In the genomic region with DNA sequence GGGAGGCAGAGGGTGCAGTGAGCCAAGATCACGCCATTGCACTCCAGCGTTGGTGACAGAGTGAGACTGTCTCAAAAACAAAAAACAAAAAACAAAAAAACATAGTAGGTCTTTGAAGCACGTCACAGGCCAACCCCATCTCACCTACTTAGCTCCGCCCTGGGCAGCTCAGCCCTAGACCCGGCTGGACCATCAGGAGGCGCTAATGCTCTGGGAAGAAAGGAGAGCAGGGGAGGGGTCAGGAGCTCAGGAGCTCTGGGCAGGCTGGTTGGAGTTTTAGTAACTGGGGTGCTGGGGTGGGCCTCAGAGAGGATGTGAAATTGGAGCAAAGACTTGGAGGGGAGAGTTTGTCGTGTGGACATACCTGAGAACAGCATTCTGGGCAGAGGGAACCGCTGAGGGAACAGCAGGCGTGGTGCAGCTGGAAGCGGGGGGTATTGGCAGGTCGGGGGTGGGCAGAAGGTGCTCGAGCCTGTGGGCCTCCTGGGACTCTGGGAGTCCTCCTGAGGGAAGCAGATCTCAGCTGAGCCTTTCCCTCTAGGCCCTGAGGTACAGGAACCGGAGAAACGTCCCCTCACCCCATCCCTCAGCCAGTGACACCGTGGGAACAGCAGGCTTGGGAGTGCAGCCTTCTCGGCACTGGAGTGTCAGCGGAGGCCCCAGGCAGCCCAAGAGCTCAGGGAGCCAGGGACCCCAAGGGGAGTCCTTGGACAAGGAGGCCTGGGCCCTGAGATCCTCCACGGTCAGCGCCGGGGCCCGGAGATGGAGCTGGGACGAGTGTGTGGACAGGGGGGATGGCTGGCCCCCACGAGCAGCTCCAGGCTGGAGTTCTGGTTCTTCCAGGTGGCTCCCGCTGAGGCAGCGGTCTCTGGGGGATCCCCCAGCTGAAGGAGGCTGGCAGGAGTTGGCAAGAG, we compare ENCODE assay signal across 9 cellular contexts. TPM values are rescaled to one million over a fixed set of nuclear protein-coding genes. Genes with fewer than 3 reads are reported as not detected.
DNase-seq lines count a peak whose midpoint lies in the region; ATAC-seq and TF ChIP-seq lines count a peak whose summit lies in the region.
"Had no signal": no experiment of that assay in that cellular context is flagged by ENCODE, and none has a peak within 500 bp of the region (broad histone marks: within the 10 kb centered on the region; RNA-seq: fewer than 3 reads in every experiment).

No MANE protein-coding gene starts in this region.

- POLR2A ChIA-PET in BJ (lab: Charles Lee) = no interaction called here

- H3K36me3 ChIP-seq in BJ (ENCODE audit: control insufficient read depth, insufficient read depth, low read length) = peaks cover 8% of the 10 kb centered on the region
- H3K36me3 ChIP-seq in effector memory CD4-positive, alpha-beta T cell (ENCODE audit: control insufficient read depth, insufficient read depth, low read length) = peaks cover 20% of the 10 kb centered on the region

- no peak overlapping the region for H3K4me3 ChIP-seq in BJ (ENCODE audit: low read depth, low read length)
- no peak overlapping the region for H3K4me3 ChIP-seq in effector memory CD4-positive, alpha-beta T cell (ENCODE audit: insufficient read depth, low read depth, low read length, poor library complexity, severe bottlenecking)
- H3K4me3 ChIP-seq: SK-N-MC had no signal

- CTCF ChIA-PET in BJ (lab: Yijun Ruan, JAX) = interaction anchor here (0.6 to 6.8 kb wide), 11 partner anchors 13 to 165 kb away, joined by 3 to 71 read pairs (median 3); a partner anchor contains a TSS

- TF ChIP-seq CTCF in BJ (IDR thresholded peaks at IDR 0.05; ENCODE audit: insufficient read depth, low read depth, low read length) = peak; percentile 48

- H3K4me1 ChIP-seq in effector memory CD4-positive, alpha-beta T cell (ENCODE audit: control insufficient read depth, insufficient read depth, low read length, poor library complexity, severe bottlenecking) = peaks cover 29% of the 10 kb centered on the region

- H3K27ac ChIP-seq in effector memory CD4-positive, alpha-beta T cell (ENCODE audit: insufficient read depth, low read length, poor library complexity, severe bottlenecking) = no peak overlapping the region

- no peak for ATAC-seq in GM19035 (IDR thresholded peaks at IDR 0.05; ENCODE audit: unreplicated experiment)
- ATAC-seq in HG03139 (IDR thresholded peaks at IDR 0.05; ENCODE audit: unreplicated experiment) = no peak

- no peak for DNase-seq in BJ (ENCODE audit: low read depth)
- DNase-seq in GM03348 (ENCODE audit: low spot score) = peak; percentile 58
- DNase-seq in NCI-H774 (lab: John Stamatoyannopoulos, UW) = peak; percentile 26
- DNase-seq in amniotic epithelial cell (ENCODE audit: low read depth) = peak; percentile 53
- peak; percentile 23 for DNase-seq in myocyte (ENCODE audit: low read depth)
- DNase-seq in effector memory CD4-positive, alpha-beta T cell = no peak

- H3K9me3 ChIP-seq in effector memory CD4-positive, alpha-beta T cell (ENCODE audit: control insufficient read depth, low read length) = no peaks in the 10 kb centered on the region

- H3K27me3 ChIP-seq in BJ (ENCODE audit: control insufficient read depth, insufficient read depth, low read length) = no peaks in the 10 kb centered on the region
- H3K27me3 ChIP-seq in effector memory CD4-positive, alpha-beta T cell (replicated peaks; ENCODE audit: control insufficient read depth, insufficient read depth, low read length, poor library complexity, severe bottlenecking) = no peaks in the 10 kb centered on the region

RNA-seq across cellular contexts. Expression of a gene that starts 2.2 kb away (rescaled TPM):
- polyA plus RNA-seq in BJ (2011; rRNA removed) = 22.9 and 33.8 TPM in 2 replicates
- polyA minus RNA-seq in BJ (2011; rRNA and poly(A)+ RNA removed) = 22.1 and 34.5 TPM in 2 replicates
- total RNA-seq in myocyte = 26.9 and 30.3 TPM in 2 replicates
- 25.4 TPM for polyA plus RNA-seq in myocyte (2012)

RNA-seq across cellular contexts. Expression of a gene that starts 16.8 kb away (rescaled TPM):
- 0.49 and 0.66 TPM in 2 replicates for polyA plus RNA-seq in BJ (2011; rRNA removed)
- 0.09 TPM in 1 of 2 replicates, not detected in the other for polyA minus RNA-seq in BJ (2011; rRNA and poly(A)+ RNA removed)
- 0.94 and 1.6 TPM in 2 replicates for total RNA-seq in myocyte
- 1.7 TPM for polyA plus RNA-seq in myocyte (2012)

RNA-seq across cellular contexts. Expression of a gene that starts 38.8 kb away (rescaled TPM):
- 398 and 468 TPM in 2 replicates for polyA plus RNA-seq in BJ (2011; rRNA removed)
- polyA minus RNA-seq in BJ (2011; rRNA and poly(A)+ RNA removed) = 62.2 and 102 TPM in 2 replicates
- 189 and 223 TPM in 2 replicates for total RNA-seq in myocyte
- 564 TPM for polyA plus RNA-seq in myocyte (2012)

RNA-seq across cellular contexts. Expression of a gene that starts 39.4 kb away (rescaled TPM):
- 154 and 189 TPM in 2 replicates for polyA plus RNA-seq in BJ (2011; rRNA removed)
- 37.3 and 47.2 TPM in 2 replicates for polyA minus RNA-seq in BJ (2011; rRNA and poly(A)+ RNA removed)
- 224 and 231 TPM in 2 replicates for total RNA-seq in myocyte
- 324 TPM for polyA plus RNA-seq in myocyte (2012)

RNA-seq across cellular contexts. Expression of a gene that starts 51.4 kb away (rescaled TPM):
- polyA plus RNA-seq in BJ (2011; rRNA removed) = 8.9 and 17.4 TPM in 2 replicates
- 8.5 and 11.2 TPM in 2 replicates for polyA minus RNA-seq in BJ (2011; rRNA and poly(A)+ RNA removed)
- 77.0 and 121 TPM in 2 replicates for total RNA-seq in myocyte
- 32.7 TPM for polyA plus RNA-seq in myocyte (2012)

Comparison
In these comparisons a context has a peak if more than half of its experiments do, and no peak if none do; other contexts are left out.
1. DNase-seq: peak in GM03348 (single experiment), NCI-H774 (single experiment), amniotic epithelial cell (single experiment) and myocyte (single experiment); none in BJ (single experiment) and effector memory CD4-positive, alpha-beta T cell (0 of 3).